Comparison of ENCODE assay signal across 17 cellular contexts in the genomic region with DNA sequence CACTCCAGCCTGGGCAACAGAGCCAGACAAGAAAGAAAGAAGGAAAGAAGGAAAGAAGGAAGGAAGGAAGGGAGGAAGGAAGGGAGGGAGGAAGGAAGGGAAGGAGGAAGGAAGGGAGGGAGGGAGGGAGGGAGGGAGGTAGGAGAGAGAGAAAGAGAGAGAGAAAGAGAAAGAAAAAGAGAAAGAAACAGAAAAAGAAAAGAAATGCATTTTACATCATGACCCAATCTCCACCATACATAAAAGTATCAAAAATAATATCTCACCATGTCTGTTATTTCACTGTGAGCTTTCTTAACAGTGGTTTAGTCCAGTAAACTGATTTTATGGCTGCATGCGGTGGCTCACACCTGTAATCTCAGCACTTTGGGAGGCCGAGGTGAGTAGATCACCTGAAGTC.
DNase-seq lines count a peak whose midpoint lies in the region; ATAC-seq and TF ChIP-seq lines count a peak whose summit lies in the region.
"Had no signal": no experiment of that assay in that cellular context is flagged by ENCODE, and none has a peak within 500 bp of the region (broad histone marks: within the 10 kb centered on the region; RNA-seq: fewer than 3 reads in every experiment).

No MANE protein-coding gene starts in this region.

- ATAC-seq in activated B cell treated with CpG ODN at 0.5 μM for 24 hours (ENCODE audit: low read depth) (no peak), SK-N-SH treated with all-trans-retinoic acid at 6 μM for 48 hours (no peak)

- H3K36me3 Mint-ChIP-seq in T-helper 2 cell treated with Interferon-gamma antibody and Interleukin-4, amounts not matched to agents 5 μg/mL and 100 μg/mL, for 36 hours (ENCODE audit: low read depth): peaks cover 32% of the 10 kb centered on the region
- peaks cover 40 to 45% of the 10 kb centered on the region in 2 donors for H3K36me3 Mint-ChIP-seq in CD14-positive monocyte
- peaks cover 48% of the 10 kb centered on the region for H3K36me3 Mint-ChIP-seq in activated B cell treated with CpG ODN at 0.5 μM for 24 hours (ENCODE audit: low read depth)
- peaks cover 0 to 19% (median 5%) of the 10 kb centered on the region in 3 donors for H3K36me3 Mint-ChIP-seq in immature natural killer cell

- no peak for TF ChIP-seq CTCF in CD14-positive monocyte (IDR thresholded peaks at IDR 0.05)
- no peak for TF ChIP-seq CTCF in activated B cell treated with CpG ODN at 0.5 μM for 24 hours (IDR thresholded peaks at IDR 0.05)

- POLR2A ChIA-PET in activated B cell treated with CpG ODN at 0.5 μM for 24 hours (lab: Charles Lee): interaction anchor here (0.7 to 15.8 kb wide), 4 partner anchors 10 to 210 kb away, joined by 3 to 396 read pairs (median 6); no protein-coding TSS in a partner anchor

- peaks cover 66% of the 10 kb centered on the region for H3K4me1 Mint-ChIP-seq in T-helper 2 cell treated with Interferon-gamma antibody and Interleukin-4, amounts not matched to agents 5 μg/mL and 100 μg/mL, for 36 hours (ENCODE audit: low read depth)
- H3K4me1 Mint-ChIP-seq in CD14-positive monocyte (peaks cover 52% of the 10 kb centered on the region), activated B cell treated with CpG ODN at 0.5 μM for 24 hours (peaks cover 91% of the 10 kb centered on the region), immature natural killer cell (peaks cover 87 to 95% of the 10 kb centered on the region in 2 donors)

- DNase-seq in T-helper 2 cell treated with Interferon-gamma antibody and Interleukin-4, amounts not matched to agents 5 μg/mL and 100 μg/mL, for 36 hours (ENCODE audit: low spot score): no peak
- DNase-seq in T-helper 2 cell: no peak
- DNase-seq in CD14-positive monocyte (ENCODE audit: low spot score): no peak
- DNase-seq in activated B cell treated with CpG ODN at 0.5 μM for 24 hours: no peak
- DNase-seq in immature natural killer cell: no peak
- DNase-seq in erythroblast (lab: John Stamatoyannopoulos, UW): no peak
- no peak for DNase-seq in NCI-H2081 (lab: John Stamatoyannopoulos, UW)
- DNase-seq: amygdala; GOT3; kidney glomerular epithelial cell; NCI-H1048; NCI-H1930; SIG-M5; stimulated activated CD4-positive, alpha-beta T cell treated with anti-CD3 and anti-CD28 coated beads, Interleukin-4, amount 100 ng/mL, for 24 hours; upper lobe of left lung; WERI-Rb-1 had no signal

- CTCF ChIA-PET in activated B cell treated with CpG ODN at 0.5 μM for 24 hours (lab: Charles Lee): interaction anchor here (5.9 kb wide), 1 partner anchor 24 kb away, joined by 52 read pairs; no protein-coding TSS in a partner anchor

- no peaks in the 10 kb centered on the region for H3K9me3 Mint-ChIP-seq in T-helper 2 cell treated with Interferon-gamma antibody and Interleukin-4, amounts not matched to agents 5 μg/mL and 100 μg/mL, for 36 hours
- H3K9me3 Mint-ChIP-seq in CD14-positive monocyte (peaks cover 0 to 2% (median 0%) of the 10 kb centered on the region in 7 donors), activated B cell treated with CpG ODN at 0.5 μM for 24 hours (no peaks in the 10 kb centered on the region), immature natural killer cell (no peaks in the 10 kb centered on the region)

- no peak for TF ChIP-seq POLR2A in erythroblast (IDR thresholded peaks at IDR 0.05; ENCODE audit: low read length)

- peak overlapping the region; percentile 65 for H3K27ac Mint-ChIP-seq in T-helper 2 cell treated with Interferon-gamma antibody and Interleukin-4, amounts not matched to agents 5 μg/mL and 100 μg/mL, for 36 hours
- peak overlapping the region in 4 of 7 donors; percentile 18 to 85 (median 61) for H3K27ac Mint-ChIP-seq in CD14-positive monocyte
- peak overlapping the region; percentile 74 for H3K27ac Mint-ChIP-seq in activated B cell treated with CpG ODN at 0.5 μM for 24 hours
- H3K27ac Mint-ChIP-seq in immature natural killer cell: peak overlapping the region; percentile 48 to 84 (median 57)

- no peak overlapping the region for H3K4me3 Mint-ChIP-seq in T-helper 2 cell treated with Interferon-gamma antibody and Interleukin-4, amounts not matched to agents 5 μg/mL and 100 μg/mL, for 36 hours
- H3K4me3 Mint-ChIP-seq in CD14-positive monocyte: no peak overlapping the region
- peak overlapping the region; percentile 29 for H3K4me3 Mint-ChIP-seq in activated B cell treated with CpG ODN at 0.5 μM for 24 hours
- peak overlapping the region in 4 of 5 donors; percentile 15 to 35 (median 20) for H3K4me3 Mint-ChIP-seq in immature natural killer cell

- intact Hi-C loops in CD14-positive monocyte (cut with micrococcal nuclease) (no loop called here), activated B cell treated with CpG ODN at 0.5 μM for 24 hours (cut with micrococcal nuclease) (no loop called here)

- H3K27me3 Mint-ChIP-seq in T-helper 2 cell treated with Interferon-gamma antibody and Interleukin-4, amounts not matched to agents 5 μg/mL and 100 μg/mL, for 36 hours (ENCODE audit: low read depth): no peaks in the 10 kb centered on the region
- no peaks in the 10 kb centered on the region for H3K27me3 Mint-ChIP-seq in CD14-positive monocyte (ENCODE audit: low read depth in 3 of 3)
- no peaks in the 10 kb centered on the region for H3K27me3 Mint-ChIP-seq in activated B cell treated with CpG ODN at 0.5 μM for 24 hours
- H3K27me3 Mint-ChIP-seq in immature natural killer cell (ENCODE audit: low read depth in 3 of 3): peaks cover 0 to 10% (median 6%) of the 10 kb centered on the region in 3 donors

TF ChIP-seq in SK-N-SH treated with all-trans-retinoic acid at 6 μM for 48 hours, 23 proteins besides CTCF, POLR2A, EP300 and RAD21:
- TF ChIP-seq ZNF70 (CRISPR knock-in tag; IDR thresholded peaks at IDR 0.05) (no peak), ISL1 (CRISPR knock-in tag; IDR thresholded peaks at IDR 0.05) (no peak), GLIS3 (CRISPR knock-in tag; IDR thresholded peaks at IDR 0.05) (no peak), CSDC2 (CRISPR knock-in tag; IDR thresholded peaks at IDR 0.05) (no peak), TSHZ2 (CRISPR knock-in tag; IDR thresholded peaks at IDR 0.05) (no peak), ESRRG (CRISPR knock-in tag; IDR thresholded peaks at IDR 0.05) (no peak), POU6F1 (CRISPR knock-in tag; IDR thresholded peaks at IDR 0.05; ENCODE audit: borderline replicate concordance, low read depth) (no peak), ZFP30 (CRISPR knock-in tag; IDR thresholded peaks at IDR 0.05) (no peak), TOX (CRISPR knock-in tag; IDR thresholded peaks at IDR 0.05; ENCODE audit: borderline replicate concordance) (no peak), ZNF565 (CRISPR knock-in tag; conservative IDR thresholded peaks at IDR 0.05; ENCODE audit: low read depth) (no peak), PPARA (CRISPR knock-in tag; IDR thresholded peaks at IDR 0.05; ENCODE audit: borderline replicate concordance) (no peak), RARB (CRISPR knock-in tag; IDR thresholded peaks at IDR 0.05) (no peak)
- TF ChIP-seq, protein P1, sequence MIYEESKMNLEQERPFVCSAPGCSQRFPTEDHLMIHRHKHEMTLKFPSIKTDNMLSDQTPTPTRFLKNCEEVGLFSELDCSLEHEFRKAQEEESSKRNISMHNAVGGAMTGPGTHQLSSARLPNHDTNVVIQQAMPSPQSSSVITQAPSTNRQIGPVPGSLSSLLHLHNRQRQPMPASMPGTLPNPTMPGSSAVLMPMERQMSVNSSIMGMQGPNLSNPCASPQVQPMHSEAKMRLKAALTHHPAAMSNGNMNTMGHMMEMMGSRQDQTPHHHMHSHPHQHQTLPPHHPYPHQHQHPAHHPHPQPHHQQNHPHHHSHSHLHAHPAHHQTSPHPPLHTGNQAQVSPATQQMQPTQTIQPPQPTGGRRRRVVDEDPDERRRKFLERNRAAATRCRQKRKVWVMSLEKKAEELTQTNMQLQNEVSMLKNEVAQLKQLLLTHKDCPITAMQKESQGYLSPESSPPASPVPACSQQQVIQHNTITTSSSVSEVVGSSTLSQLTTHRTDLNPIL (CRISPR knock-in tag; IDR thresholded peaks at IDR 0.05; ENCODE audit: low read depth): no peak

Comparison
In these comparisons a context has a peak if more than half of its experiments do, and no peak if none do; other contexts are left out.
1. H3K4me3 Mint-ChIP-seq: peak in activated B cell treated with CpG ODN at 0.5 μM for 24 hours (single experiment) and immature natural killer cell (4 of 5); none in T-helper 2 cell treated with Interferon-gamma antibody and Interleukin-4, amounts not matched to agents 5 μg/mL and 100 μg/mL, for 36 hours (single experiment) and CD14-positive monocyte (0 of 2).
2. Peak in every context shown above with its lines, with median percentiles within 50 percentile points of each other: H3K27ac Mint-ChIP-seq.